In genomic region chr15:77048135-77048866, GRCh38 we compare ENCODE assay signal across 23 cellular contexts.
"Had no signal": no experiment of that assay in that cellular context is flagged by ENCODE, and none has a peak within 500 bp of the region (broad histone marks: within the 10 kb centered on the region; RNA-seq: fewer than 3 reads in every experiment).

No MANE protein-coding gene starts in this region.

- DNase-seq: activated CD4-positive, alpha-beta T cell treated with anti-CD3 and anti-CD28 coated beads for 1 hour; activated CD8-positive, alpha-beta memory T cell treated with anti-CD3 and anti-CD28 coated beads for 24 hours; activated CD8-positive, alpha-beta memory T cell treated with anti-CD3 and anti-CD28 coated beads, Interleukin-2, amount 50 U/mL, for 48 hours; activated gamma-delta T cell treated with Interleukin-2 at 50 U/mL for 16 hours; amniotic stem cell; dermis blood vessel endothelial cell; effector memory CD4-positive, alpha-beta T cell; esophagus squamous epithelium; foreskin fibroblast; hypothalamus; midbrain; nephron progenitor cell; nucleus accumbens; retina; stimulated activated CD4-positive, alpha-beta T cell treated with anti-CD3 and anti-CD28 coated beads, Interleukin-2, amount 100 ng/mL, for 24 hours; stimulated activated naive CD4-positive, alpha-beta T cell treated with Interleukin-2 at 50 U/mL for 16 hours; substantia nigra; T-helper 2 cell; tibial artery; WERI-Rb-1 had no signal

- H3K27me3 ChIP-seq: cardiac muscle cell, esophagus squamous epithelium, tibial artery had no signal

- ATAC-seq: activated naive CD4-positive, alpha-beta T cell treated with anti-CD3 and anti-CD28 coated beads, Interleukin-2, amount 50 U/mL, for 72 hours; left lobe of liver had no signal

- H3K27ac ChIP-seq: cardiac muscle cell, esophagus squamous epithelium, tibial artery, WERI-Rb-1 had no signal

- H3K9me3 ChIP-seq: esophagus squamous epithelium, tibial artery had no signal

- H3K4me3 ChIP-seq: cardiac muscle cell, esophagus squamous epithelium, tibial artery had no signal
